Comparison of ENCODE assay signal across 11 cellular contexts in the genomic region with DNA sequence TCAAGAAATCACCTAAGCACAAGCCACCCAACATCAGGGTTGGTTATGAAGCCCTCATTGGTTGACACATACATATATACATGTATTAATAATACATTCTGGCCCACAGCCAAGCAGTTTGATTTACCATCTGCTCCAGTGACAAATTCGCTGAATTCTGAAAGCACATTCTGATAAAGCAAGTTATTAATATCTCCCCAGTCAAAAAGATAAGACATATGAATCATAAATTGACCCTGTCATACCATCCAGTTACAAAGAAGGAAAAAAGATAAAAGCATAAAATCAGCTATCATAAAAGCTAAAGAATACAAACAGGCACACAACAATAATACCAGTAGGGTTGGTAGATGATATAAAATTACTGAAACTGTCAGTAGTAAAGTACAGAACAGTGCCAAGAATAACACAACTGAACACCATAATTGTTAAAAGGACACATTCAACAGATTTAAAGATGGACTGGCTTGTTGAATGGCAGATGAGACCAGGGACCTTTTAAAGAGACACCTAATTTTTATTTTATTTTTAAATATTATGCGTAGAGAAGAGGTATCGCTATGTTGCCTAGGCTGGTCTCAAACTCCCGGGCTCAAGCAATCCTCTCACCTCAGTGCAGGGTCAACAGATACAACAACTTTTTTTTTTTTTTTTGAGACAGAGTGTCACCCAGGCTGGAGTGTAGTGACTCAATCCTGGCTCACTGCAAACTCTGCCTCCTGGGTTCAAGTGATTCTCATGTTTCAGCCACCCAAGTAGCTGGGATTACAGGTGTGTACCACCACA. TPM values are rescaled to one million over a fixed set of nuclear protein-coding genes. Genes with fewer than 3 reads are reported as not detected.
A peak's percentile ranks its signal among the peaks of the same experiment; 100 is the strongest.
DNase-seq lines count a peak whose midpoint lies in the region; ATAC-seq, FAIRE-seq and TF ChIP-seq lines count a peak whose summit lies in the region.
"Had no signal": no experiment of that assay in that cellular context is flagged by ENCODE, and none has a peak within 500 bp of the region (broad histone marks: within the 10 kb centered on the region; RNA-seq: fewer than 3 reads in every experiment).

No MANE protein-coding gene starts in this region.

- peaks cover 37% of the 10 kb centered on the region for H4K20me1 ChIP-seq in astrocyte (ENCODE audit: insufficient read depth, low read length)

- H3K4me1 ChIP-seq in astrocyte (ENCODE audit: insufficient read depth, low read length) (peaks cover 10% of the 10 kb centered on the region), skeletal muscle satellite cell (ENCODE audit: control insufficient read depth, insufficient read depth, low read length) (peaks cover 19% of the 10 kb centered on the region), mucosa of descending colon (ENCODE audit: low read depth) (peaks cover 8% of the 10 kb centered on the region)

- H3K79me2 ChIP-seq in astrocyte (ENCODE audit: insufficient read depth, low read length): peaks cover 77% of the 10 kb centered on the region

- intact Hi-C loops in mucosa of descending colon (cut with DNase I, micrococcal nuclease): no loop called here

- no peak overlapping the region for H2AFZ ChIP-seq in astrocyte (ENCODE audit: low read depth, low read length)

- no peaks in the 10 kb centered on the region for H3K27me3 Mint-ChIP-seq in astrocyte (ENCODE audit: low read depth, unreplicated experiment)

- H3K9ac ChIP-seq in astrocyte (ENCODE audit: low read length): no peak overlapping the region
- H3K9ac ChIP-seq in skeletal muscle satellite cell (ENCODE audit: low read depth, low read length): no peak overlapping the region

- H3K4me2 ChIP-seq in astrocyte (ENCODE audit: low read length) (peak overlapping the region; percentile 43), skeletal muscle satellite cell (ENCODE audit: low read length) (peak overlapping the region; percentile 22)

- H3K36me3 ChIP-seq in astrocyte (ENCODE audit: insufficient read depth, low read length) (peaks cover 11% of the 10 kb centered on the region), skeletal muscle satellite cell (ENCODE audit: insufficient read depth, low read length) (peaks cover 46% of the 10 kb centered on the region), mucosa of descending colon (ENCODE audit: low read depth) (no peaks in the 10 kb centered on the region)

- H3K4me3 Mint-ChIP-seq in astrocyte (ENCODE audit: unreplicated experiment): no peak overlapping the region

- H3K27ac ChIP-seq in astrocyte (ENCODE audit: low read depth, low read length): peak overlapping the region; percentile 55
- H3K27ac ChIP-seq: 22Rv1 had no signal

- peak; percentile 41 for FAIRE-seq in astrocyte (lab: Jason Lieb, UNC)
- FAIRE-seq: kidney, TTC549 had no signal

- H3K27me3 ChIP-seq in astrocyte (ENCODE audit: insufficient read depth, low read length): no peaks in the 10 kb centered on the region
- H3K27me3 ChIP-seq in skeletal muscle satellite cell (ENCODE audit: control insufficient read depth, insufficient read depth, low read length): no peaks in the 10 kb centered on the region

- DNase-seq in DMS53 (lab: John Stamatoyannopoulos, UW) (peak; percentile 2), DMS53 treated with DMSO at 0.1 percent for 48 hours (lab: John Stamatoyannopoulos, UW; ENCODE audit: unreplicated experiment) (no peak), LoVo (ENCODE audit: low spot score) (peak; percentile 4), astrocyte (ENCODE audit: low read depth) (peak; percentile 47), activated gamma-delta T cell (lab: John Stamatoyannopoulos, UW) (no peak), mucosa of descending colon (no peak)
- DNase-seq: kidney had no signal

- no peak for ATAC-seq in HG02623 (IDR thresholded peaks at IDR 0.05; ENCODE audit: unreplicated experiment)
- ATAC-seq in mucosa of descending colon: no peak

- peaks cover 17% of the 10 kb centered on the region for H3K36me3 Mint-ChIP-seq in astrocyte (ENCODE audit: low read depth, unreplicated experiment)

- peaks cover 3% of the 10 kb centered on the region for H3K9me3 ChIP-seq in astrocyte (ENCODE audit: insufficient read depth, low read depth, low read length)
- H3K9me3 ChIP-seq in skeletal muscle satellite cell (replicated peaks; ENCODE audit: low read length): peaks cover 3% of the 10 kb centered on the region
- no peaks in the 10 kb centered on the region for H3K9me3 ChIP-seq in mucosa of descending colon

- TF ChIP-seq CTCF in astrocyte (IDR thresholded peaks at IDR 0.05; ENCODE audit: insufficient read depth, low read depth, low read length) (no peak), mucosa of descending colon (IDR thresholded peaks at IDR 0.05) (no peak)

- no peak overlapping the region for H3K27ac Mint-ChIP-seq in astrocyte (ENCODE audit: unreplicated experiment)

- H3K4me1 Mint-ChIP-seq in astrocyte (ENCODE audit: low read depth, unreplicated experiment): peaks cover 11% of the 10 kb centered on the region

- H3K4me3 ChIP-seq in astrocyte (ENCODE audit: insufficient read depth, low read depth, low read length) (no peak overlapping the region), skeletal muscle satellite cell (ENCODE audit: low read length) (no peak overlapping the region), mucosa of descending colon (no peak overlapping the region)

- peaks cover 7% of the 10 kb centered on the region for H3K9me3 Mint-ChIP-seq in astrocyte (ENCODE audit: unreplicated experiment)

RNA-seq across cellular contexts. Expression of a gene that starts 7.7 kb away (rescaled TPM):
- total RNA-seq in astrocyte (40.4 and 41.8 TPM in 2 replicates), mucosa of descending colon (10 to 100 TPM; 34.5 to 50.6 (median 46.9) TPM)
- 21.0 and 33.4 TPM in 2 replicates for total RNA-seq in skeletal muscle satellite cell (2012; rRNA removed)

Comparison
In these comparisons a context has a peak if more than half of its experiments do, and no peak if none do; other contexts are left out.
1. DNase-seq: peak in DMS53 (single experiment), LoVo (single experiment) and astrocyte (single experiment); none in DMS53 treated with DMSO at 0.1 percent for 48 hours (single experiment), activated gamma-delta T cell (single experiment) and mucosa of descending colon (0 of 3).